In the genomic region with DNA sequence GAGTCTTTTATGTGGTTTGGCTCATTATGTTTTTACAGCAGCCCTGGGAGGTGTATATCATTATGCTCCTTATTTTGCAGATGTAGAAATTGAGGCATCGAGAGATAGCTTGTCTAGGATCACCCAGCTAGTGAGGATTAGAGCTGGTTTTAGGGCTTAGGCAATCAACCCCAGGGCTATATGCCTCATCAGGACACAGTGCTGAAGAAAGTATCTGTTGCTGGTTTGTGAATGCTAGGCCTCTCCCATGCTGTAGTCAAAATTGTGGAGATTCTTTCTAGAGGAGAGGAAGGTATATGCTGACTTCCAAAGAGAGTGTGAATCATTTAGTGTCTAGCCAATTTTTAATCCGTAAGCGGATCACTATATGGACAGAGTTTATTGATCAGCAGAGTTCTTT, we compare ENCODE assay signal across 26 cellular contexts.
"Had no signal": no experiment of that assay in that cellular context is flagged by ENCODE, and none has a peak within 500 bp of the region (broad histone marks: within the 10 kb centered on the region; RNA-seq: fewer than 3 reads in every experiment).

No MANE protein-coding gene starts in this region.

- ATAC-seq: activated naive CD8-positive, alpha-beta T cell treated with anti-CD3 and anti-CD28 coated beads, Interleukin-2, amount 50 U/mL, for 24 hours; body of pancreas; natural killer cell treated with Interleukin-12 subunit alpha and Interleukin-12 subunit beta and Interleukin-15 and Interleukin-18, amount 100 ng/mL, for 72 hours had no signal

- H3K4me2 ChIP-seq: hepatocyte had no signal

- H3K27ac ChIP-seq: body of pancreas, hepatocyte, left ventricle myocardium inferior, tibial artery had no signal

- DNase-seq: activated CD4-positive, alpha-beta memory T cell treated with anti-CD3 and anti-CD28 coated beads for 36 hours; activated CD4-positive, alpha-beta T cell treated with anti-CD3 and anti-CD28 coated beads for 4 hours; activated CD4-positive, CD25-positive, alpha-beta regulatory T cell; activated effector memory CD4-positive, alpha-beta T cell treated with anti-CD3 and anti-CD28 coated beads, Interleukin-2, amount 50 U/mL, for 16 hours; activated naive CD4-positive, alpha-beta T cell treated with anti-CD3 and anti-CD28 coated beads, Interleukin-2, amount 10 ng/mL, durations not matched to agents 7 days and 5 days; activated naive CD8-positive, alpha-beta T cell treated with anti-CD3 and anti-CD28 coated beads, Interleukin-2, amount 50 U/mL, for 24 hours; activated T-cell treated with anti-CD3 and anti-CD28 coated beads for 4 hours; anterior cingulate cortex; body of pancreas; caudate nucleus; effector CD4-positive, alpha-beta T cell; erythroblast; foreskin melanocyte; glutamatergic neuron; immature natural killer cell; left ventricle myocardium inferior; midbrain; stimulated activated CD4-positive, alpha-beta T cell treated with anti-CD3 and anti-CD28 coated beads, Interleukin-4, amount 100 ng/mL, for 24 hours; T1000; tibial artery had no signal

- H3K79me2 ChIP-seq: hepatocyte had no signal

- H3K27ac Mint-ChIP-seq: activated CD4-positive, alpha-beta memory T cell treated with anti-CD3 and anti-CD28 coated beads for 36 hours; activated naive CD4-positive, alpha-beta T cell treated with anti-CD3 and anti-CD28 coated beads, Interleukin-2, amount 10 ng/mL, durations not matched to agents 7 days and 5 days; activated naive CD8-positive, alpha-beta T cell treated with anti-CD3 and anti-CD28 coated beads, Interleukin-2, amount 50 U/mL, for 24 hours; dendritic cell treated with granulocyte-macrophage colony-stimulating factor and Interleukin-4, amounts not matched to agents 40 ng/mL and 50 ng/mL, for 4 days; immature natural killer cell; natural killer cell treated with Interleukin-12 subunit alpha and Interleukin-12 subunit beta and Interleukin-15 and Interleukin-18, amount 100 ng/mL, for 72 hours; progenitor cell of endocrine pancreas; stimulated activated naive CD8-positive, alpha-beta T cell treated with anti-CD3 and anti-CD28 coated beads, Interleukin-15, Interleukin-2, amounts not matched to agents 100 ng/mL and 50 ng/mL, for 24 hours; T-helper 1 cell treated with Interleukin-12 subunit alpha and Interleukin-12 subunit beta and Interleukin-4 antibody, amounts not matched to agents 30 μg/mL and 1 μg/mL, for 36 hours had no signal

- H3K4me1 Mint-ChIP-seq: activated naive CD4-positive, alpha-beta T cell treated with anti-CD3 and anti-CD28 coated beads, Interleukin-2, amount 10 ng/mL, durations not matched to agents 7 days and 5 days; activated naive CD8-positive, alpha-beta T cell treated with anti-CD3 and anti-CD28 coated beads, Interleukin-2, amount 50 U/mL, for 24 hours; immature natural killer cell had no signal

- H3K9me3 ChIP-seq: body of pancreas, left ventricle myocardium inferior, tibial artery had no signal

- H3K36me3 Mint-ChIP-seq: activated CD4-positive, alpha-beta memory T cell treated with anti-CD3 and anti-CD28 coated beads for 36 hours; activated naive CD4-positive, alpha-beta T cell treated with anti-CD3 and anti-CD28 coated beads, Interleukin-2, amount 10 ng/mL, durations not matched to agents 7 days and 5 days; immature natural killer cell; natural killer cell treated with Interleukin-12 subunit alpha and Interleukin-12 subunit beta and Interleukin-15 and Interleukin-18, amount 100 ng/mL, for 72 hours had no signal

- H3K4me1 ChIP-seq: body of pancreas, left ventricle myocardium inferior, tibial artery had no signal

- H3K36me3 ChIP-seq: left ventricle myocardium inferior, tibial artery had no signal

- H3K4me3 ChIP-seq: body of pancreas, hepatocyte, left ventricle myocardium inferior, tibial artery had no signal

- H3K27me3 ChIP-seq: body of pancreas, hepatocyte had no signal

- H3K4me3 Mint-ChIP-seq: activated CD4-positive, alpha-beta memory T cell treated with anti-CD3 and anti-CD28 coated beads for 36 hours; activated naive CD4-positive, alpha-beta T cell treated with anti-CD3 and anti-CD28 coated beads, Interleukin-2, amount 10 ng/mL, durations not matched to agents 7 days and 5 days; activated naive CD8-positive, alpha-beta T cell treated with anti-CD3 and anti-CD28 coated beads, Interleukin-2, amount 50 U/mL, for 24 hours; dendritic cell treated with granulocyte-macrophage colony-stimulating factor and Interleukin-4, amounts not matched to agents 40 ng/mL and 50 ng/mL, for 4 days; immature natural killer cell; natural killer cell treated with Interleukin-12 subunit alpha and Interleukin-12 subunit beta and Interleukin-15 and Interleukin-18, amount 100 ng/mL, for 72 hours; stimulated activated naive CD8-positive, alpha-beta T cell treated with anti-CD3 and anti-CD28 coated beads, Interleukin-15, Interleukin-2, amounts not matched to agents 100 ng/mL and 50 ng/mL, for 24 hours; T-helper 1 cell treated with Interleukin-12 subunit alpha and Interleukin-12 subunit beta and Interleukin-4 antibody, amounts not matched to agents 30 μg/mL and 1 μg/mL, for 36 hours had no signal

- H2AFZ ChIP-seq: hepatocyte had no signal

- H3K27me3 Mint-ChIP-seq: activated naive CD4-positive, alpha-beta T cell treated with anti-CD3 and anti-CD28 coated beads, Interleukin-2, amount 10 ng/mL, durations not matched to agents 7 days and 5 days had no signal

- H3K9me3 Mint-ChIP-seq: activated CD4-positive, alpha-beta memory T cell treated with anti-CD3 and anti-CD28 coated beads for 36 hours; activated naive CD4-positive, alpha-beta T cell treated with anti-CD3 and anti-CD28 coated beads, Interleukin-2, amount 10 ng/mL, durations not matched to agents 7 days and 5 days; activated naive CD8-positive, alpha-beta T cell treated with anti-CD3 and anti-CD28 coated beads, Interleukin-2, amount 50 U/mL, for 24 hours; dendritic cell treated with granulocyte-macrophage colony-stimulating factor and Interleukin-4, amounts not matched to agents 40 ng/mL and 50 ng/mL, for 4 days; natural killer cell treated with Interleukin-12 subunit alpha and Interleukin-12 subunit beta and Interleukin-15 and Interleukin-18, amount 100 ng/mL, for 72 hours; stimulated activated naive CD8-positive, alpha-beta T cell treated with anti-CD3 and anti-CD28 coated beads, Interleukin-15, Interleukin-2, amounts not matched to agents 100 ng/mL and 50 ng/mL, for 24 hours; T-helper 1 cell treated with Interleukin-12 subunit alpha and Interleukin-12 subunit beta and Interleukin-4 antibody, amounts not matched to agents 30 μg/mL and 1 μg/mL, for 36 hours had no signal
